ENCODE assay signal across 23 cellular contexts in genomic region chr6:3073382-3073781, GRCh38. TPM values are rescaled to one million over a fixed set of nuclear protein-coding genes. Genes with fewer than 3 reads are reported as not detected.
DNase-seq lines count a peak whose midpoint lies in the region; ATAC-seq and TF ChIP-seq lines count a peak whose summit lies in the region.
"Had no signal": no experiment of that assay in that cellular context is flagged by ENCODE, and none has a peak within 500 bp of the region (broad histone marks: within the 10 kb centered on the region; RNA-seq: fewer than 3 reads in every experiment).

No MANE protein-coding gene starts in this region.

- H3K4me1 Mint-ChIP-seq in CD4-positive, alpha-beta T cell (ENCODE audit: low read depth), result peaks cover 70% of the 10 kb centered on the region
- H3K4me1 Mint-ChIP-seq in stimulated activated effector memory CD8-positive, alpha-beta T cell treated with anti-CD3 and anti-CD28 coated beads, Interleukin-12 subunit alpha, Interleukin-12 subunit beta, amount 100 ng/mL, for 72 hours, result peaks cover 66% of the 10 kb centered on the region
- H3K4me1 Mint-ChIP-seq in progenitor cell of endocrine pancreas (ENCODE audit: low read depth), result peaks cover 6% of the 10 kb centered on the region

- H3K9me2 ChIP-seq in MM.1S (replicated peaks; ENCODE audit: insufficient read depth, low read length), result no peaks in the 10 kb centered on the region
- H3K9me2 ChIP-seq: SK-N-SH had no signal

- H3K9me3 ChIP-seq in CD4-positive, alpha-beta T cell (ENCODE audit: control insufficient read depth, low read length), result no peaks in the 10 kb centered on the region
- H3K9me3 ChIP-seq in HUES6 (ENCODE audit: control insufficient read depth, insufficient read depth, low read depth, low read length) (peaks cover 16% of the 10 kb centered on the region; the same call in 1 of the 2 replicates), MM.1S (replicated peaks; ENCODE audit: insufficient read depth, low read length) (no peaks in the 10 kb centered on the region)
- H3K9me3 ChIP-seq: A549, MG63, SK-N-SH had no signal

- no peak overlapping the region for H3K4me2 ChIP-seq in MM.1S (ENCODE audit: low read depth, low read length)
- H3K4me2 ChIP-seq: A549, SK-N-SH had no signal

- no peaks in the 10 kb centered on the region for H3K27me3 Mint-ChIP-seq in CD4-positive, alpha-beta T cell
- H3K27me3 Mint-ChIP-seq in progenitor cell of endocrine pancreas, result no peaks in the 10 kb centered on the region
- H3K27me3 Mint-ChIP-seq: CD8-positive, alpha-beta memory T cell had no signal

- H3K36me3 Mint-ChIP-seq in CD4-positive, alpha-beta T cell (ENCODE audit: low read depth), result peaks cover 65% of the 10 kb centered on the region
- H3K36me3 Mint-ChIP-seq in stimulated activated effector memory CD8-positive, alpha-beta T cell treated with anti-CD3 and anti-CD28 coated beads, Interleukin-12 subunit alpha, Interleukin-12 subunit beta, amount 100 ng/mL, for 72 hours, result peaks cover 69% of the 10 kb centered on the region
- peaks cover 11% of the 10 kb centered on the region for H3K36me3 Mint-ChIP-seq in progenitor cell of endocrine pancreas (ENCODE audit: insufficient read depth)

- no peaks in the 10 kb centered on the region for H3K9me3 Mint-ChIP-seq in CD4-positive, alpha-beta T cell
- no peaks in the 10 kb centered on the region for H3K9me3 Mint-ChIP-seq in stimulated activated effector memory CD8-positive, alpha-beta T cell treated with anti-CD3 and anti-CD28 coated beads, Interleukin-12 subunit alpha, Interleukin-12 subunit beta, amount 100 ng/mL, for 72 hours
- H3K9me3 Mint-ChIP-seq in progenitor cell of endocrine pancreas (ENCODE audit: low read depth), result no peaks in the 10 kb centered on the region
- H3K9me3 Mint-ChIP-seq: CD8-positive, alpha-beta memory T cell had no signal

- H3K4me1 ChIP-seq in HUES6 (ENCODE audit: control insufficient read depth, insufficient read depth, low read length) (peaks cover 36% of the 10 kb centered on the region), MM.1S (ENCODE audit: low read length) (peaks cover 16% of the 10 kb centered on the region)

- no peak for DNase-seq in CD4-positive, alpha-beta T cell
- DNase-seq in mesenteric fat pad (ENCODE audit: low spot score), result peak; percentile 67
- DNase-seq in stimulated activated effector memory CD8-positive, alpha-beta T cell treated with anti-CD3 and anti-CD28 coated beads, Interleukin-12 subunit alpha, Interleukin-12 subunit beta, amount 100 ng/mL, for 72 hours (ENCODE audit: low spot score in 2 of 2), result no peak
- no peak for DNase-seq in progenitor cell of endocrine pancreas (ENCODE audit: low spot score, unreplicated experiment)
- no peak for DNase-seq in MM.1S
- DNase-seq: Calu3; CD8-positive, alpha-beta memory T cell; DMS153; MG63; NCI-H1092; NCI-H1436; NCI-H187 treated with DMSO at 0.1 percent for 48 hours; NCI-H2107; NCI-H2227 treated with DMSO at 0.1 percent for 48 hours; NCI-H510A; NCI-H748 treated with DMSO at 0.1 percent for 48 hours; SIG-M5; SK-N-SH had no signal

- POLR2A ChIA-PET in CD4-positive, alpha-beta T cell (lab: Charles Lee), result interaction anchor here (0.6 to 1.2 kb wide), 2 partner anchors 9 to 47 kb away, joined by 3 to 4 read pairs; no protein-coding TSS in a partner anchor

- peaks cover 83% of the 10 kb centered on the region for H3K79me2 ChIP-seq in MM.1S (ENCODE audit: low read length)

- H3K4me3 ChIP-seq in HUES6 (ENCODE audit: low read depth, low read length), result no peak overlapping the region
- no peak overlapping the region for H3K4me3 ChIP-seq in MM.1S (ENCODE audit: low read length)
- H3K4me3 ChIP-seq: A549, K562, MG63 had no signal

- H3K27ac Mint-ChIP-seq in CD4-positive, alpha-beta T cell, result peak overlapping the region; percentile 34
- peak overlapping the region; percentile 51 for H3K27ac Mint-ChIP-seq in stimulated activated effector memory CD8-positive, alpha-beta T cell treated with anti-CD3 and anti-CD28 coated beads, Interleukin-12 subunit alpha, Interleukin-12 subunit beta, amount 100 ng/mL, for 72 hours
- no peak overlapping the region for H3K27ac Mint-ChIP-seq in progenitor cell of endocrine pancreas

- CTCF ChIA-PET in CD4-positive, alpha-beta T cell (lab: Charles Lee), result interaction anchor here (1.1 kb wide), 1 partner anchor 282 kb away, joined by 3 read pairs; no protein-coding TSS in a partner anchor

- H3K27ac ChIP-seq in CD4-positive, alpha-beta T cell (ENCODE audit: low read depth, low read length), result no peak overlapping the region
- H3K27ac ChIP-seq in HUES6 (ENCODE audit: low read depth, low read length) (peak overlapping the region; percentile 84; the same call in 1 of the 2 replicates), MM.1S (ENCODE audit: low read length) (no peak overlapping the region)
- H3K27ac ChIP-seq: A549 had no signal

- TF ChIP-seq CTCF in CD4-positive, alpha-beta T cell (IDR thresholded peaks at IDR 0.05), result no peak
- TF ChIP-seq CTCF in progenitor cell of endocrine pancreas (IDR thresholded peaks at IDR 0.05; ENCODE audit: unreplicated experiment) (no peak), MM.1S (IDR thresholded peaks at IDR 0.05; ENCODE audit: low read length) (no peak)

- no peak overlapping the region for H3K9ac ChIP-seq in HUES6 (ENCODE audit: low read length)
- no peak overlapping the region for H3K9ac ChIP-seq in MM.1S (ENCODE audit: low read length)
- H3K9ac ChIP-seq: SK-N-SH had no signal

- intact Hi-C loops in CD4-positive, alpha-beta T cell (cut with DNase I, micrococcal nuclease), result loop anchor here in 1 of 2 experiments (5.0 kb wide), 1 partner anchor 184 kb away; the partner anchor contains the start of gene PSMG4

- no peak overlapping the region for H3K4me3 Mint-ChIP-seq in CD4-positive, alpha-beta T cell
- no peak overlapping the region for H3K4me3 Mint-ChIP-seq in stimulated activated effector memory CD8-positive, alpha-beta T cell treated with anti-CD3 and anti-CD28 coated beads, Interleukin-12 subunit alpha, Interleukin-12 subunit beta, amount 100 ng/mL, for 72 hours
- H3K4me3 Mint-ChIP-seq in progenitor cell of endocrine pancreas (ENCODE audit: low read depth), result no peak overlapping the region

- ATAC-seq in CD4-positive, alpha-beta T cell (ENCODE audit: poor library complexity), result no peak
- no peak for ATAC-seq in stimulated activated effector memory CD8-positive, alpha-beta T cell treated with anti-CD3 and anti-CD28 coated beads, Interleukin-12 subunit alpha, Interleukin-12 subunit beta, amount 100 ng/mL, for 72 hours
- ATAC-seq in GM19351 (IDR thresholded peaks at IDR 0.05; ENCODE audit: unreplicated experiment), result no peak
- ATAC-seq: A549, K562, Panc1 had no signal

- peaks cover 27% of the 10 kb centered on the region for H3K36me3 ChIP-seq in HUES6 (ENCODE audit: control insufficient read depth, insufficient read depth, low read length)
- H3K36me3 ChIP-seq in MM.1S (replicated peaks; ENCODE audit: insufficient read depth, low read length), result peaks cover 5% of the 10 kb centered on the region

- no peak overlapping the region for H2AFZ ChIP-seq in MM.1S (ENCODE audit: low read length)

- H4K20me1 ChIP-seq in MM.1S (ENCODE audit: insufficient read depth, low read length), result 0 out of 2 replicates have a peak, but pooled peaks cover 3% of the 10 kb centered on the region

- H3F3A ChIP-seq in MM.1S (ENCODE audit: insufficient read depth, low read length), result peaks cover 9% of the 10 kb centered on the region

- H3K27me3 ChIP-seq in CD4-positive, alpha-beta T cell (ENCODE audit: control insufficient read depth, insufficient read depth, low read length), result no peaks in the 10 kb centered on the region
- H3K27me3 ChIP-seq in HUES6 (ENCODE audit: control insufficient read depth, insufficient read depth, low read length) (no peaks in the 10 kb centered on the region), MM.1S (replicated peaks; ENCODE audit: insufficient read depth, low read length) (no peaks in the 10 kb centered on the region)
- H3K27me3 ChIP-seq: MG63 had no signal

RNA-seq across cellular contexts. Expression of gene RIPK1, which starts 5.1 kb away (rescaled TPM):
- 10 to 100 TPM; 17.2 to 17.3 TPM for total RNA-seq in CD4-positive, alpha-beta T cell
- 29.1 TPM for total RNA-seq in mesenteric fat pad
- 15.1 and 15.5 TPM in 2 replicates for total RNA-seq in progenitor cell of endocrine pancreas

RNA-seq across cellular contexts. Expression of gene BPHL, which starts 45.1 kb away (rescaled TPM):
- total RNA-seq in CD4-positive, alpha-beta T cell, result 1 to 10 TPM; 5.2 to 5.7 TPM
- total RNA-seq in mesenteric fat pad (25.1 TPM), progenitor cell of endocrine pancreas (68.4 and 69.7 TPM in 2 replicates)
